Comparison of ENCODE assay signal across 18 cellular contexts in genomic region chr20:17626217-17627007, GRCh38. TPM values are rescaled to one million over a fixed set of nuclear protein-coding genes. Genes with fewer than 3 reads are reported as not detected.
DNase-seq lines count a peak whose midpoint lies in the region; ATAC-seq and TF ChIP-seq lines count a peak whose summit lies in the region.
"Had no signal": no experiment of that assay in that cellular context is flagged by ENCODE, and none has a peak within 500 bp of the region (broad histone marks: within the 10 kb centered on the region; RNA-seq: fewer than 3 reads in every experiment).

No MANE protein-coding gene starts in this region.

- H3K36me3 ChIP-seq in uterus = no peaks in the 10 kb centered on the region
- H3K36me3 ChIP-seq in CD4-positive, alpha-beta memory T cell (ENCODE audit: insufficient read depth, low read length) = peaks cover 5% of the 10 kb centered on the region

- H3K27ac Mint-ChIP-seq in neural crest cell (ENCODE audit: unreplicated experiment) = peak overlapping the region; percentile 57
- peak overlapping the region in 2 of 7 donors; percentile 12 to 53 for H3K27ac Mint-ChIP-seq in CD4-positive, alpha-beta memory T cell

- peaks cover 3% of the 10 kb centered on the region for H3K36me3 Mint-ChIP-seq in neural crest cell (ENCODE audit: low read depth)
- peaks cover 11 to 46% of the 10 kb centered on the region in 2 donors for H3K36me3 Mint-ChIP-seq in CD4-positive, alpha-beta memory T cell

- POLR2A ChIA-PET in CD4-positive, alpha-beta memory T cell (lab: Charles Lee; ENCODE audit: partially characterized antibody) = no interaction called here

- H3K9me3 Mint-ChIP-seq in neural crest cell = no peaks in the 10 kb centered on the region
- H3K9me3 Mint-ChIP-seq in CD4-positive, alpha-beta memory T cell = no peaks in the 10 kb centered on the region
- H3K9me3 Mint-ChIP-seq: nephron had no signal

- peak overlapping the region; percentile 32 to 39 for H3K27ac ChIP-seq in uterus
- H3K27ac ChIP-seq in CD4-positive, alpha-beta memory T cell (ENCODE audit: low read depth, low read length) = no peak overlapping the region
- H3K27ac ChIP-seq: cardiac muscle cell, KMS-11 had no signal

- no peak overlapping the region for H3K4me3 ChIP-seq in uterus
- no peak overlapping the region for H3K4me3 ChIP-seq in CD4-positive, alpha-beta memory T cell (ENCODE audit: low read length in 2 of 2)
- H3K4me3 ChIP-seq: cardiac muscle cell had no signal

- H3K4me1 Mint-ChIP-seq in neural crest cell = peaks cover 3% of the 10 kb centered on the region
- no peaks in the 10 kb centered on the region for H3K4me1 Mint-ChIP-seq in CD4-positive, alpha-beta memory T cell
- H3K4me1 Mint-ChIP-seq: nephron had no signal

- H3K4me1 ChIP-seq in uterus = no peaks in the 10 kb centered on the region
- no peaks in the 10 kb centered on the region for H3K4me1 ChIP-seq in CD4-positive, alpha-beta memory T cell (ENCODE audit: insufficient read depth, low read length)

- CTCF ChIA-PET in CD4-positive, alpha-beta memory T cell (lab: Charles Lee; ENCODE audit: partially characterized antibody) = no interaction called here

- TF ChIP-seq POLR2A in uterus (IDR thresholded peaks at IDR 0.05) = no peak

- no peaks in the 10 kb centered on the region for H3K9me3 ChIP-seq in uterus
- no peaks in the 10 kb centered on the region for H3K9me3 ChIP-seq in CD4-positive, alpha-beta memory T cell (ENCODE audit: control insufficient read depth in 1 of 2, low read length in 2 of 2)

- intact Hi-C loops in Right ventricle myocardium inferior (cut with DNase I) = no loop called here
- intact Hi-C loops in cardiac septum (cut with DNase I) = no loop called here
- intact Hi-C loops in left cardiac atrium (cut with DNase I) = no loop called here
- intact Hi-C loops in uterus (cut with DNase I; ENCODE audit: low total_unique reads) = no loop called here
- intact Hi-C loops in CD4-positive, alpha-beta memory T cell (cut with micrococcal nuclease) = no loop called here

- H3K4me3 Mint-ChIP-seq in neural crest cell = no peak overlapping the region
- no peak overlapping the region for H3K4me3 Mint-ChIP-seq in CD4-positive, alpha-beta memory T cell
- H3K4me3 Mint-ChIP-seq: nephron had no signal

- peak; percentile 52 for ATAC-seq in Right ventricle myocardium inferior
- ATAC-seq in left cardiac atrium = peak; percentile 9 to 12
- ATAC-seq in activated CD4-positive, CD25-positive, alpha-beta regulatory T cell treated with anti-CD3 and anti-CD28 coated beads, Interleukin-2, amount 50 U/mL, for 24 hours = no peak
- ATAC-seq: HCT116; PC-3; stimulated activated naive CD8-positive, alpha-beta T cell treated with anti-CD3 and anti-CD28 coated beads, Interleukin-15, Interleukin-2, amounts not matched to agents 100 U/mL and 50 U/mL, for 24 hours had no signal

- H3K27me3 Mint-ChIP-seq in neural crest cell (ENCODE audit: low read depth) = no peaks in the 10 kb centered on the region
- no peaks in the 10 kb centered on the region for H3K27me3 Mint-ChIP-seq in CD4-positive, alpha-beta memory T cell

- DNase-seq in Right ventricle myocardium inferior (ENCODE audit: missing footprints) (peak; percentile 67), cardiac septum (ENCODE audit: low spot score) (no peak), left cardiac atrium (peak; percentile 35), neural crest cell (ENCODE audit: low read depth, low spot score) (no peak), uterus (peak in 1 of 2 donors; percentile 52), NAMALWA (ENCODE audit: low spot score) (no peak)
- DNase-seq in CD4-positive, alpha-beta memory T cell = no peak
- DNase-seq: activated naive CD4-positive, alpha-beta T cell treated with anti-CD3 and anti-CD28 coated beads, Interleukin-2, amount 50 U/mL, for 16 hours; NCI-H1436 treated with DMSO at 0.1 percent for 48 hours; NCI-H446 treated with DMSO at 0.1 percent for 48 hours; PC-3; stimulated activated naive CD8-positive, alpha-beta T cell treated with anti-CD3 and anti-CD28 coated beads, Interleukin-15, Interleukin-2, amounts not matched to agents 100 U/mL and 50 U/mL, for 24 hours; SW 1271 had no signal

- H3K27me3 ChIP-seq in uterus = no peaks in the 10 kb centered on the region
- H3K27me3 ChIP-seq in CD4-positive, alpha-beta memory T cell (ENCODE audit: insufficient read depth, low read length) = no peaks in the 10 kb centered on the region
- H3K27me3 ChIP-seq: cardiac muscle cell had no signal

- TF ChIP-seq CTCF in neural crest cell (conservative IDR thresholded peaks at IDR 0.05) = no peak
- TF ChIP-seq CTCF in uterus (IDR thresholded peaks at IDR 0.05) = no peak

RNA-seq across cellular contexts. Expression of gene RRBP1, which starts 55.6 kb away (rescaled TPM):
- total RNA-seq in Right ventricle myocardium inferior (38.5 TPM), cardiac septum (46.7 TPM), left cardiac atrium (100 to 1,000 TPM in 1 of 2 donors, 10 to 100 TPM in 1; 68.6 to 127 TPM), neural crest cell (46.7 and 50.9 TPM in 2 replicates), uterus (100 to 1,000 TPM in 2 of 4 donors, 10 to 100 TPM in 2; 13.2 to 172 (median 96.9) TPM)
- total RNA-seq in CD4-positive, alpha-beta memory T cell = 10 to 100 TPM; 28.0 to 33.7 TPM
- polyA plus RNA-seq in CD4-positive, alpha-beta memory T cell = 10 to 100 TPM in 1 of 2 donors, under 1 TPM in 1; 0.63 to 13.9 TPM

RNA-seq across cellular contexts. Expression of gene DSTN, which starts 56.5 kb away (rescaled TPM):
- total RNA-seq in Right ventricle myocardium inferior (865 TPM), cardiac septum (569 TPM), left cardiac atrium (100 to 1,000 TPM; 547 to 572 TPM), neural crest cell (91.9 and 98.7 TPM in 2 replicates), uterus (100 to 1,000 TPM; 294 to 674 (median 623) TPM)
- total RNA-seq in CD4-positive, alpha-beta memory T cell = 10 to 100 TPM; 43.1 to 49.1 TPM
- 100 to 1,000 TPM; 147 to 212 TPM for polyA plus RNA-seq in CD4-positive, alpha-beta memory T cell

Comparison
In these comparisons a context has a peak if more than half of its experiments do, and no peak if none do; other contexts are left out.
1. DNase-seq: peak in Right ventricle myocardium inferior (single experiment) and left cardiac atrium (single experiment); none in cardiac septum (single experiment), neural crest cell (single experiment), NAMALWA (single experiment) and CD4-positive, alpha-beta memory T cell (0 of 5).
2. ATAC-seq: peak in Right ventricle myocardium inferior (single experiment) and left cardiac atrium (2 of 2); none in activated CD4-positive, CD25-positive, alpha-beta regulatory T cell treated with anti-CD3 and anti-CD28 coated beads, Interleukin-2, amount 50 U/mL, for 24 hours (0 of 2).